In the genomic region with DNA sequence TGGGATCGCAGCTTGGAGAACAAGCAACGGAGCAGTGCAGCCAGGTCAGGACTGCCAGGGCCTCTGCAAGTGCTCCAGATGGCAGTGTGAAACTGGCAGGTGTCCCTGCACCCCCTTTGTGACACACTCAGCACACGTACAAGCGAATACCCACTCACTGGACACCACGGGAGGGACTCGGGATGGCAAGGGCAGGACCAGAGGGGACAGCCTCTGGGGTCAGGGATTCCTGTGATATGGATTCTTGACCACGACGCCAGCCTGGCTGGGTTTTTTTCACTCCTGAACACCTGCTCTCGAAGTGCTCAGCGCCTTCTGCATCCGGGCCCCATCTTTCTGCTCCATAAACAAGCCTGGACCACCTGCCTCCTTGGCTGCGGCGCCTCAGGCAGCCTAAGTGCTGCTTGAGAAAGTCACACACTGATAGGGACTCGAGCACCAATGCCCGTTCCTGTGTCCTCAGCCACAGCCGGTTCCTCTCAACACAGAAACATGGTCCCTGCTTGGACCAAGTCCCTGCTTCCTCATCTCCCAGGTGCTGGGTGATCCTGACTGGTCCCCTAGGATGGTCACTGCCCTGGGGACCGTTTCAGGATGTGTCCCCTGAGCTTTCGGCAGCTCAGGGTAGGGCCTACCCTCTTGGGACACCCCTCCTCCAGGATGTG, we compare ENCODE assay signal across 23 cellular contexts. TPM values are rescaled to one million over a fixed set of nuclear protein-coding genes. Genes with fewer than 3 reads are reported as not detected.
DNase-seq lines count a peak whose midpoint lies in the region; ATAC-seq, FAIRE-seq and TF ChIP-seq lines count a peak whose summit lies in the region.
"Had no signal": no experiment of that assay in that cellular context is flagged by ENCODE, and none has a peak within 500 bp of the region (broad histone marks: within the 10 kb centered on the region; RNA-seq: fewer than 3 reads in every experiment).

No MANE protein-coding gene starts in this region.

- H3K36me3 Mint-ChIP-seq in mesothelial cell of epicardium: peaks cover 36% of the 10 kb centered on the region

- DNase-seq in left ventricle myocardium inferior (no peak), left cardiac atrium (no peak), cerebellar cortex (ENCODE audit: low spot score) (peak; percentile 82), HepG2 (ENCODE audit: low spot score) (no peak), uterus (no peak), mesothelial cell of epicardium (ENCODE audit: low spot score in 2 of 2, unreplicated experiment in 2 of 2) (no peak), GM03348 (ENCODE audit: low spot score) (no peak), stomach (no peak)
- DNase-seq: ACHN; activated CD4-positive, alpha-beta memory T cell treated with anti-CD3 and anti-CD28 coated beads for 36 hours; activated CD4-positive, CD25-positive, alpha-beta regulatory T cell; activated naive CD8-positive, alpha-beta T cell treated with anti-CD3 and anti-CD28 coated beads, Interleukin-2, amount 10 ng/mL, durations not matched to agents 7 days and 5 days; effector CD4-positive, alpha-beta T cell; islet precursor cell; NCI-H187 treated with DMSO at 0.1 percent for 48 hours; NCI-H82; stimulated activated CD4-positive, alpha-beta T cell treated with anti-CD3 and anti-CD28 coated beads, Interleukin-12 subunit alpha, Interleukin-12 subunit beta, amount 100 ng/mL, for 4 hours; stimulated activated naive CD8-positive, alpha-beta T cell treated with anti-CD3 and anti-CD28 coated beads, Interleukin-15, Interleukin-2, amounts not matched to agents 100 U/mL and 50 U/mL, for 24 hours had no signal

- H3K4me1 ChIP-seq in left ventricle myocardium inferior (peaks cover 74% of the 10 kb centered on the region), HepG2 (ENCODE audit: insufficient read depth, low read length) (no peaks in the 10 kb centered on the region), uterus (no peaks in the 10 kb centered on the region), stomach (peaks cover 21 to 33% (median 30%) of the 10 kb centered on the region in 4 donors)

- no peak overlapping the region for H3K4me2 ChIP-seq in HepG2 (ENCODE audit: low read depth, low read length)

- H3K27ac ChIP-seq in left ventricle myocardium inferior (replicated peaks): peak overlapping the region; percentile 78
- H3K27ac ChIP-seq in HepG2 (ENCODE audit: extremely low read length, insufficient read depth, low read length): no peak overlapping the region
- peak overlapping the region; percentile 19 to 28 for H3K27ac ChIP-seq in uterus
- H3K27ac ChIP-seq in stomach: peak overlapping the region in 2 of 5 donors; percentile 35 to 57

- WGBS in HepG2 (ENCODE audit: low lambda C conversion rate): 98% methylated on average over 16 of the region's 18 CpGs
- WGBS in stomach, 5 donors: 91 to 95% (median 92%) methylated on average over 14 to 18 of the region's 18 CpGs

- H3K79me2 ChIP-seq in HepG2 (ENCODE audit: insufficient read depth, low read length): peaks cover 10% of the 10 kb centered on the region

- TF ChIP-seq RAD21 in HepG2 (CRISPR knock-in tag; IDR thresholded peaks at IDR 0.05): no peak

- TF ChIP-seq CTCF in left ventricle myocardium inferior (IDR thresholded peaks at IDR 0.05; ENCODE audit: borderline replicate concordance) (no peak), HepG2 (CRISPR knock-in tag; IDR thresholded peaks at IDR 0.05) (no peak), uterus (IDR thresholded peaks at IDR 0.05) (no peak), mesothelial cell of epicardium (IDR thresholded peaks at IDR 0.05; ENCODE audit: unreplicated experiment) (no peak), stomach (IDR thresholded peaks at IDR 0.05) (no peak)

- peak overlapping the region; percentile 4 for H3K4me3 ChIP-seq in left ventricle myocardium inferior
- H3K4me3 ChIP-seq in HepG2 (replicated peaks in 1 of 3; ENCODE audit: insufficient read depth in 1 of 3, low read depth in 2 of 3, low read length in 3 of 3): no peak overlapping the region
- H3K4me3 ChIP-seq in uterus: no peak overlapping the region
- no peak overlapping the region for H3K4me3 ChIP-seq in stomach
- H3K4me3 ChIP-seq: esophagus muscularis mucosa had no signal

- no peaks in the 10 kb centered on the region for H3K27me3 Mint-ChIP-seq in mesothelial cell of epicardium (ENCODE audit: low read depth)
- H3K27me3 Mint-ChIP-seq: activated CD4-positive, alpha-beta memory T cell treated with anti-CD3 and anti-CD28 coated beads for 36 hours; activated naive CD8-positive, alpha-beta T cell treated with anti-CD3 and anti-CD28 coated beads, Interleukin-2, amount 10 ng/mL, durations not matched to agents 7 days and 5 days; memory B cell had no signal

- POLR2A ChIA-PET in HepG2 (lab: Yijun Ruan, JAX): no interaction called here

- H3K9me3 ChIP-seq in left ventricle myocardium inferior (replicated peaks): no peaks in the 10 kb centered on the region
- no peaks in the 10 kb centered on the region for H3K9me3 ChIP-seq in HepG2 (ENCODE audit: low read length)
- no peaks in the 10 kb centered on the region for H3K9me3 ChIP-seq in uterus
- no peaks in the 10 kb centered on the region for H3K9me3 ChIP-seq in stomach
- H3K9me3 ChIP-seq: esophagus muscularis mucosa had no signal

- TF ChIP-seq POLR2A in HepG2 (IDR thresholded peaks at IDR 0.05; ENCODE audit: insufficient read depth in 1 of 2, low read depth in 2 of 2, low read length in 2 of 2) (no peak), uterus (IDR thresholded peaks at IDR 0.05) (no peak), stomach (IDR thresholded peaks at IDR 0.05) (no peak)

- no peaks in the 10 kb centered on the region for H3K27me3 ChIP-seq in left ventricle myocardium inferior (ENCODE audit: low read depth)
- H3K27me3 ChIP-seq in HepG2 (ENCODE audit: control insufficient read depth in 1 of 2, insufficient read depth in 2 of 2, low read length in 2 of 2): no peaks in the 10 kb centered on the region
- no peaks in the 10 kb centered on the region for H3K27me3 ChIP-seq in uterus
- H3K27me3 ChIP-seq in stomach: no peaks in the 10 kb centered on the region
- H3K27me3 ChIP-seq: esophagus muscularis mucosa had no signal

- no TSS peak for BruUV-seq in HepG2 (replicated peaks; lab: Mats Ljungman, UMichigan)

- TF ChIP-seq EP300 in HepG2 (IDR thresholded peaks at IDR 0.05; ENCODE audit: low read depth in 2 of 2, low read length in 2 of 2) (no peak), HepG2 (CRISPR knock-in tag; IDR thresholded peaks at IDR 0.05; ENCODE audit: borderline replicate concordance) (no peak), stomach (IDR thresholded peaks at IDR 0.05) (no peak)

- H3K9ac ChIP-seq in HepG2 (ENCODE audit: insufficient read depth, low read depth, low read length): no peak overlapping the region

- CTCF ChIA-PET in HepG2 (lab: Yijun Ruan, JAX; ENCODE audit: low intra/inter-chr PET ratio, low total read pairs): no interaction called here

- ATAC-seq in left cardiac atrium (no peak), HepG2 (no peak)
- ATAC-seq: HCT116; stimulated activated naive CD8-positive, alpha-beta T cell treated with anti-CD3 and anti-CD28 coated beads, Interleukin-15, Interleukin-2, amounts not matched to agents 100 U/mL and 50 U/mL, for 24 hours had no signal

- peaks cover 12% of the 10 kb centered on the region for H4K20me1 ChIP-seq in HepG2 (ENCODE audit: insufficient read depth, low read length)

- H3K27ac Mint-ChIP-seq in mesothelial cell of epicardium: no peak overlapping the region
- H3K27ac Mint-ChIP-seq: activated CD4-positive, alpha-beta memory T cell treated with anti-CD3 and anti-CD28 coated beads for 36 hours; activated naive CD8-positive, alpha-beta T cell treated with anti-CD3 and anti-CD28 coated beads, Interleukin-2, amount 10 ng/mL, durations not matched to agents 7 days and 5 days had no signal

- H3K9me3 Mint-ChIP-seq in mesothelial cell of epicardium: no peaks in the 10 kb centered on the region
- H3K9me3 Mint-ChIP-seq: activated CD4-positive, alpha-beta memory T cell treated with anti-CD3 and anti-CD28 coated beads for 36 hours; activated naive CD8-positive, alpha-beta T cell treated with anti-CD3 and anti-CD28 coated beads, Interleukin-2, amount 10 ng/mL, durations not matched to agents 7 days and 5 days; memory B cell had no signal

- intact Hi-C loops in left ventricle myocardium inferior (cut with micrococcal nuclease): no loop called here
- intact Hi-C loops in left cardiac atrium (cut with DNase I): no loop called here
- intact Hi-C loops in HepG2 (cut with micrococcal nuclease; ENCODE audit: unreplicated experiment): no loop called here
- intact Hi-C loops in uterus (cut with DNase I; ENCODE audit: low total_unique reads): no loop called here
- intact Hi-C loops in stomach (cut with DNase I; ENCODE audit: low total_unique reads): no loop called here

- no peak overlapping the region for H3K4me3 Mint-ChIP-seq in mesothelial cell of epicardium
- H3K4me3 Mint-ChIP-seq: activated CD4-positive, alpha-beta memory T cell treated with anti-CD3 and anti-CD28 coated beads for 36 hours; activated naive CD8-positive, alpha-beta T cell treated with anti-CD3 and anti-CD28 coated beads, Interleukin-2, amount 10 ng/mL, durations not matched to agents 7 days and 5 days; memory B cell had no signal

- in situ Hi-C loops in HepG2 (cut with HindIII; ENCODE audit: extremely low pct_ligation_motif_present, low pct_unique_long_range_greater_than_20kb): no loop called here

- peaks cover 7% of the 10 kb centered on the region for H3K4me1 Mint-ChIP-seq in mesothelial cell of epicardium

- FAIRE-seq in HepG2 (lab: Jason Lieb, UNC): no peak
- FAIRE-seq: D721Med, frontal cortex had no signal

- H2AFZ ChIP-seq in HepG2 (ENCODE audit: low read length): no peak overlapping the region

- H3K36me3 ChIP-seq in left ventricle myocardium inferior (peaks cover 70% of the 10 kb centered on the region), HepG2 (replicated peaks in 1 of 2; ENCODE audit: control insufficient read depth in 1 of 2, insufficient read depth in 2 of 2, low read length in 2 of 2) (peaks cover 50 to 92% of the 10 kb centered on the region in 2 experiments), uterus (no peaks in the 10 kb centered on the region), stomach (peaks cover 47 to 98% (median 95%) of the 10 kb centered on the region in 4 donors)

RNA-seq across cellular contexts. Expression of a gene that starts 22.0 kb away (rescaled TPM):
- total RNA-seq in left ventricle myocardium inferior (50.5 TPM), left cardiac atrium (10 to 100 TPM; 51.6 to 68.3 TPM), HepG2 (2016; rRNA removed; fragmentation: Illumina TruSeq; extraction: Trizol) (38.4 and 58.2 TPM in 2 replicates), uterus (10 to 100 TPM; 14.1 to 71.7 (median 39.3) TPM), mesothelial cell of epicardium (112 to 119 TPM (median 116 TPM) in 3 replicates), stomach (10 to 100 TPM; 11.2 to 50.2 (median 20.2) TPM)
- total RNA-seq in HepG2 (2016; cell fraction: cytosol; rRNA removed; fragmentation: Illumina TruSeq; extraction: Trizol; ENCODE audit: low read depth): 8.6 and 10.0 TPM in 2 replicates
- 41.2 and 51.9 TPM in 2 replicates for total RNA-seq in HepG2 (2016; cell fraction: insoluble cytoplasmic fraction; rRNA removed; fragmentation: Illumina TruSeq; extraction: Trizol)
- 24.1 and 24.3 TPM in 2 replicates for total RNA-seq in HepG2 (2016; cell fraction: membrane; rRNA removed; fragmentation: Illumina TruSeq; extraction: Trizol)
- 22.6 and 27.5 TPM in 2 replicates for total RNA-seq in HepG2 (2016; cell fraction: nucleus; rRNA removed; fragmentation: Illumina TruSeq; extraction: Trizol)
- polyA plus RNA-seq in HepG2 (2011; rRNA removed) (25.6 and 27.9 TPM in 2 replicates), stomach (10 to 100 TPM; 14.7 to 25.4 (median 18.5) TPM)
- polyA plus RNA-seq in HepG2 (2011; cell fraction: cytosol; rRNA removed): 35.9 and 37.1 TPM in 2 replicates
- 16.7 and 17.2 TPM in 2 replicates for polyA plus RNA-seq in HepG2 (2011; cell fraction: nucleus; rRNA removed)
- polyA plus RNA-seq in HepG2 (2012): 37.6 and 45.7 TPM in 2 replicates
- 16.8 and 20.9 TPM in 2 replicates for polyA plus RNA-seq in HepG2 (2016; cell fraction: cytosol; fragmentation: Illumina TruSeq; extraction: Trizol; ENCODE audit: low read depth)
- 86.4 and 99.7 TPM in 2 replicates for polyA plus RNA-seq in HepG2 (2016; cell fraction: insoluble cytoplasmic fraction; fragmentation: Illumina TruSeq; extraction: Trizol; ENCODE audit: low read depth)
- 22.9 and 27.5 TPM in 2 replicates for polyA plus RNA-seq in HepG2 (2016; cell fraction: membrane; fragmentation: Illumina TruSeq; extraction: Trizol; ENCODE audit: low read depth)
- 51.0 and 52.2 TPM in 2 replicates for polyA plus RNA-seq in HepG2 (2016; cell fraction: nucleus; fragmentation: Illumina TruSeq; extraction: Trizol; ENCODE audit: insufficient read depth, low read depth)
- polyA minus RNA-seq in HepG2 (2011; rRNA and poly(A)+ RNA removed; ENCODE audit: low replicate concordance): 35.9 and 54.6 TPM in 2 replicates
- polyA minus RNA-seq in HepG2 (2011; cell fraction: cytosol; rRNA and poly(A)+ RNA removed): 26.8 and 28.9 TPM in 2 replicates
- 7.3 and 10.2 TPM in 2 replicates for polyA minus RNA-seq in HepG2 (2011; cell fraction: nucleus; rRNA and poly(A)+ RNA removed)

RNA-seq across cellular contexts. Expression of a gene that starts 40.0 kb away (rescaled TPM):
- total RNA-seq in left ventricle myocardium inferior (89.1 TPM), left cardiac atrium (10 to 100 TPM; 70.6 to 73.8 TPM), HepG2 (2016; rRNA removed; fragmentation: Illumina TruSeq; extraction: Trizol) (71.5 and 72.6 TPM in 2 replicates), uterus (100 to 1,000 TPM in 1 of 4 donors, 10 to 100 TPM in 3; 41.1 to 117 (median 62.9) TPM), mesothelial cell of epicardium (76.3 to 80.7 TPM (median 78.3 TPM) in 3 replicates), stomach (100 to 1,000 TPM in 2 of 5 donors, 10 to 100 TPM in 3; 41.0 to 123 (median 88.1) TPM)
- 23.8 and 25.0 TPM in 2 replicates for total RNA-seq in HepG2 (2016; cell fraction: cytosol; rRNA removed; fragmentation: Illumina TruSeq; extraction: Trizol; ENCODE audit: low read depth)
- total RNA-seq in HepG2 (2016; cell fraction: insoluble cytoplasmic fraction; rRNA removed; fragmentation: Illumina TruSeq; extraction: Trizol): 59.2 and 70.8 TPM in 2 replicates
- total RNA-seq in HepG2 (2016; cell fraction: membrane; rRNA removed; fragmentation: Illumina TruSeq; extraction: Trizol): 31.0 and 35.7 TPM in 2 replicates
- 41.7 and 54.7 TPM in 2 replicates for total RNA-seq in HepG2 (2016; cell fraction: nucleus; rRNA removed; fragmentation: Illumina TruSeq; extraction: Trizol)
- polyA plus RNA-seq in HepG2 (2011; rRNA removed) (42.9 and 49.4 TPM in 2 replicates), stomach (10 to 100 TPM; 44.6 to 55.9 (median 49.4) TPM)
- polyA plus RNA-seq in HepG2 (2011; cell fraction: cytosol; rRNA removed): 40.3 and 70.3 TPM in 2 replicates
- 178 and 215 TPM in 2 replicates for polyA plus RNA-seq in HepG2 (2011; cell fraction: nucleus; rRNA removed)
- polyA plus RNA-seq in HepG2 (2012): 41.7 and 52.2 TPM in 2 replicates
- 15.4 and 19.2 TPM in 2 replicates for polyA plus RNA-seq in HepG2 (2016; cell fraction: cytosol; fragmentation: Illumina TruSeq; extraction: Trizol; ENCODE audit: low read depth)
- polyA plus RNA-seq in HepG2 (2016; cell fraction: insoluble cytoplasmic fraction; fragmentation: Illumina TruSeq; extraction: Trizol; ENCODE audit: low read depth): 61.4 and 63.3 TPM in 2 replicates
- polyA plus RNA-seq in HepG2 (2016; cell fraction: membrane; fragmentation: Illumina TruSeq; extraction: Trizol; ENCODE audit: low read depth): 24.0 and 26.3 TPM in 2 replicates
- 95.7 and 103 TPM in 2 replicates for polyA plus RNA-seq in HepG2 (2016; cell fraction: nucleus; fragmentation: Illumina TruSeq; extraction: Trizol; ENCODE audit: insufficient read depth, low read depth)
- 45.9 and 52.0 TPM in 2 replicates for polyA minus RNA-seq in HepG2 (2011; rRNA and poly(A)+ RNA removed; ENCODE audit: low replicate concordance)
- 25.5 and 34.2 TPM in 2 replicates for polyA minus RNA-seq in HepG2 (2011; cell fraction: cytosol; rRNA and poly(A)+ RNA removed)
- 41.6 and 45.6 TPM in 2 replicates for polyA minus RNA-seq in HepG2 (2011; cell fraction: nucleus; rRNA and poly(A)+ RNA removed)

RNA-seq across cellular contexts. Expression of a gene that starts 57.5 kb away (rescaled TPM):
- total RNA-seq in left ventricle myocardium inferior (0.22 TPM), left cardiac atrium (under 1 TPM; 0.91 to 0.97 TPM), HepG2 (2016; rRNA removed; fragmentation: Illumina TruSeq; extraction: Trizol) (0.11 and 0.36 TPM in 2 replicates), uterus (10 to 100 TPM in 2 of 4 donors, 1 to 10 TPM in 1, not detected in 1; 7.2 to 47.1 (median 14.9) TPM), mesothelial cell of epicardium (50.5 to 53.6 TPM (median 51.2 TPM) in 3 replicates), stomach (10 to 100 TPM in 1 of 5 donors, 1 to 10 TPM in 3, not detected in 1; 1.3 to 58.5 (median 3.8) TPM)
- total RNA-seq in HepG2 (2016; cell fraction: cytosol; rRNA removed; fragmentation: Illumina TruSeq; extraction: Trizol; ENCODE audit: low read depth): 0.35 and 0.71 TPM in 2 replicates
- 0.15 and 0.26 TPM in 2 replicates for total RNA-seq in HepG2 (2016; cell fraction: insoluble cytoplasmic fraction; rRNA removed; fragmentation: Illumina TruSeq; extraction: Trizol)
- total RNA-seq in HepG2 (2016; cell fraction: membrane; rRNA removed; fragmentation: Illumina TruSeq; extraction: Trizol): 0.71 and 0.83 TPM in 2 replicates
- not detected in 2 replicates for total RNA-seq in HepG2 (2016; cell fraction: nucleus; rRNA removed; fragmentation: Illumina TruSeq; extraction: Trizol)
- polyA plus RNA-seq in HepG2 (2011; rRNA removed) (0.12 TPM in 1 of 2 replicates, not detected in the other), stomach (1 to 10 TPM in 2 of 3 donors, under 1 TPM in 1; 0.92 to 7.7 (median 1.2) TPM)
- polyA plus RNA-seq in HepG2 (2011; cell fraction: cytosol; rRNA removed): 0.09 and 0.27 TPM in 2 replicates
- 0.13 and 0.17 TPM in 2 replicates for polyA plus RNA-seq in HepG2 (2011; cell fraction: nucleus; rRNA removed)
- polyA plus RNA-seq in HepG2 (2012): not detected in 2 replicates
- 4.0 and 4.4 TPM in 2 replicates for polyA plus RNA-seq in HepG2 (2016; cell fraction: cytosol; fragmentation: Illumina TruSeq; extraction: Trizol; ENCODE audit: low read depth)
- polyA plus RNA-seq in HepG2 (2016; cell fraction: insoluble cytoplasmic fraction; fragmentation: Illumina TruSeq; extraction: Trizol; ENCODE audit: low read depth): 1.2 and 1.6 TPM in 2 replicates
- polyA plus RNA-seq in HepG2 (2016; cell fraction: membrane; fragmentation: Illumina TruSeq; extraction: Trizol; ENCODE audit: low read depth): 3.9 and 4.4 TPM in 2 replicates
- 0.75 and 1.4 TPM in 2 replicates for polyA plus RNA-seq in HepG2 (2016; cell fraction: nucleus; fragmentation: Illumina TruSeq; extraction: Trizol; ENCODE audit: insufficient read depth, low read depth)
- 0.12 and 1.4 TPM in 2 replicates for polyA minus RNA-seq in HepG2 (2011; rRNA and poly(A)+ RNA removed; ENCODE audit: low replicate concordance)
- 0.62 TPM in 1 of 2 replicates, not detected in the other for polyA minus RNA-seq in HepG2 (2011; cell fraction: cytosol; rRNA and poly(A)+ RNA removed)
- 0.39 TPM in 1 of 2 replicates, not detected in the other for polyA minus RNA-seq in HepG2 (2011; cell fraction: nucleus; rRNA and poly(A)+ RNA removed)
- total RNA-seq: activated naive CD8-positive, alpha-beta T cell treated with anti-CD3 and anti-CD28 coated beads, Interleukin-2, amount 10 ng/mL, durations not matched to agents 7 days and 5 days had no signal
